In the genomic region with DNA sequence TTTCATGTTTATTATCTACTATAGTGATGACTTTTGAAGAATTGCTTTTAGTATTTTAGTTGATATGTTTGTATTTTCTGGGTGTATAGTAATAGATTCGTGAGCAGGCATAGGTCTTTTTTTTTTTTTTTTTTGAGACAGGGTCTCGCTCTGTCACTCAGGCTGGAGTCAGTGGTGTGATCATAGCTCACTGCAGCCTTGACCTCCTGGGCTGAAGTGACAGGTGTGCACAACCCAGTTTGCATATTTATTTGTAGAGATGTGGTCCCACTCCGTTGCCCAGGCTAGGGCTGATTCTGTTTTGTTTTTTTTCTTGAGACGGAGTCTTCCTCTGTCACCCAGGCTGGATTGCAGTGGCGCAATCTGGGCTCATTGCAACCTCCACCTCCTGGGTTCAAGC, we compare ENCODE assay signal across 15 cellular contexts. TPM values are rescaled to one million over a fixed set of nuclear protein-coding genes. Genes with fewer than 3 reads are reported as not detected.
A peak's percentile ranks its signal among the peaks of the same experiment; 100 is the strongest.
DNase-seq lines count a peak whose midpoint lies in the region; ATAC-seq and TF ChIP-seq lines count a peak whose summit lies in the region.
"Had no signal": no experiment of that assay in that cellular context is flagged by ENCODE, and none has a peak within 500 bp of the region (broad histone marks: within the 10 kb centered on the region; RNA-seq: fewer than 3 reads in every experiment).

No MANE protein-coding gene starts in this region.

- TF ChIP-seq CTCF in mucosa of descending colon (IDR thresholded peaks at IDR 0.05), result no peak
- no peak for TF ChIP-seq CTCF in esophagus squamous epithelium (IDR thresholded peaks at IDR 0.05)
- TF ChIP-seq CTCF in suprapubic skin (IDR thresholded peaks at IDR 0.05), result no peak

- H3K9me3 ChIP-seq in mucosa of descending colon, result no peaks in the 10 kb centered on the region
- H3K9me3 ChIP-seq in esophagus squamous epithelium, result no peaks in the 10 kb centered on the region
- H3K9me3 ChIP-seq in suprapubic skin, result no peaks in the 10 kb centered on the region
- H3K9me3 ChIP-seq: body of pancreas had no signal

- no peak for DNase-seq in mucosa of descending colon
- no peak for DNase-seq in esophagus squamous epithelium (lab: John Stamatoyannopoulos, UW)
- DNase-seq in nucleus accumbens (lab: John Stamatoyannopoulos, UW), result no peak
- no peak for DNase-seq in COLO668 (lab: John Stamatoyannopoulos, UW; ENCODE audit: unreplicated experiment)
- DNase-seq in suprapubic skin (ENCODE audit: low spot score in 2 of 2), result no peak
- DNase-seq: activated CD4-positive, alpha-beta T cell treated with anti-CD3 and anti-CD28 coated beads for 36 hours; body of pancreas; endodermal cell; left cardiac atrium; NCI-H2171 treated with DMSO at 0.1 percent for 48 hours; PC-3 had no signal

- intact Hi-C loops in mucosa of descending colon (cut with DNase I, micrococcal nuclease), result no loop called here
- intact Hi-C loops in esophagus squamous epithelium (cut with DNase I), result no loop called here

- H3K4me3 ChIP-seq in mucosa of descending colon (no peak overlapping the region), esophagus squamous epithelium (no peak overlapping the region), suprapubic skin (no peak overlapping the region)
- H3K4me3 ChIP-seq: body of pancreas had no signal

- H3K36me3 ChIP-seq in mucosa of descending colon (ENCODE audit: low read depth) (no peaks in the 10 kb centered on the region), esophagus squamous epithelium (no peaks in the 10 kb centered on the region), suprapubic skin (no peaks in the 10 kb centered on the region)

- WGBS in esophagus squamous epithelium, 2 donors, result 84 to 97% methylated on average over 5 of the region's 5 CpGs
- 98% methylated on average over 5 of the region's 5 CpGs for WGBS in suprapubic skin

- no peak for TF ChIP-seq EP300 in suprapubic skin (IDR thresholded peaks at IDR 0.05)

- H3K27ac ChIP-seq in esophagus squamous epithelium, result no peak overlapping the region
- H3K27ac ChIP-seq in suprapubic skin, result no peak overlapping the region
- H3K27ac ChIP-seq: body of pancreas, C4-2B had no signal

- TF ChIP-seq POLR2A in esophagus squamous epithelium (IDR thresholded peaks at IDR 0.05), result no peak
- no peak for TF ChIP-seq POLR2A in suprapubic skin (IDR thresholded peaks at IDR 0.05)

- ATAC-seq in GM18909 (IDR thresholded peaks at IDR 0.05; ENCODE audit: poor library complexity, unreplicated experiment), result peak; percentile 93
- ATAC-seq in GM21786 (IDR thresholded peaks at IDR 0.05; ENCODE audit: unreplicated experiment), result peak; percentile 78
- ATAC-seq in HG03135 (IDR thresholded peaks at IDR 0.05; ENCODE audit: unreplicated experiment), result peak; percentile 96
- ATAC-seq in mucosa of descending colon, result peak; percentile 34
- ATAC-seq: activated CD4-positive, alpha-beta T cell treated with anti-CD3 and anti-CD28 coated beads for 36 hours; body of pancreas; left cardiac atrium; PC-3 had no signal

- H3K4me1 ChIP-seq in mucosa of descending colon (ENCODE audit: low read depth) (no peaks in the 10 kb centered on the region), esophagus squamous epithelium (peaks cover 0 to 32% (median 5%) of the 10 kb centered on the region in 3 donors), suprapubic skin (peaks cover 14% of the 10 kb centered on the region)

- H3K27me3 ChIP-seq in esophagus squamous epithelium (no peaks in the 10 kb centered on the region), suprapubic skin (no peaks in the 10 kb centered on the region)
- H3K27me3 ChIP-seq: body of pancreas had no signal

RNA-seq across cellular contexts. Expression of a gene that starts 11.9 kb away (rescaled TPM):
- total RNA-seq in mucosa of descending colon, result 100 to 1,000 TPM; 123 to 157 (median 129) TPM
- total RNA-seq in esophagus squamous epithelium, result 10 to 100 TPM; 27.4 to 62.6 (median 48.6) TPM
- 100 to 1,000 TPM in 2 of 4 donors, 10 to 100 TPM in 2; 84.6 to 141 (median 97.3) TPM for total RNA-seq in suprapubic skin

Comparison
In these comparisons a context has a peak if more than half of its experiments do, and no peak if none do; other contexts are left out.
1. ATAC-seq: peak in every context shown above with its lines; median percentile 96 in HG03135; 93 in GM18909; 78 in GM21786; 34 in mucosa of descending colon.